ENCODE assay signal across 22 cellular contexts in the genomic region with DNA sequence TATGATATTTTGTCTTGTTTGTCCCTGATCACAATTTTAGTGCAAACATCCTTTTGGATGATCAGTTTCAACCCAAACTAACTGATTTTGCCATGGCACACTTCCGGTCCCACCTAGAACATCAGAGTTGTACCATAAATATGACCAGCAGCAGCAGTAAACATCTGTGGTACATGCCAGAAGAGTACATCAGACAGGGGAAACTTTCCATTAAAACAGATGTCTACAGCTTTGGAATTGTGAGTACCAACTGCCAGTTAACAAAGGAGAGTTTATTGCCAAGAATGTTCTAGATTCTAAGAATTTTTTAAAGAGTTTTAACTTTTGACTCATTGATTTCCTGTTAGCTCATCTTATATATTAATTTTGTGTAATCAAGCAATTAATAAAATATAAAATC.
DNase-seq lines count a peak whose midpoint lies in the region; ATAC-seq and TF ChIP-seq lines count a peak whose summit lies in the region.
"Had no signal": no experiment of that assay in that cellular context is flagged by ENCODE, and none has a peak within 500 bp of the region (broad histone marks: within the 10 kb centered on the region; RNA-seq: fewer than 3 reads in every experiment).

No MANE protein-coding gene starts in this region.

- ATAC-seq in GM19452 (IDR thresholded peaks at IDR 0.05; ENCODE audit: unreplicated experiment): no peak
- ATAC-seq: PC-3 had no signal

- H3K4me1 ChIP-seq in neutrophil (ENCODE audit: control insufficient read depth in 1 of 2, insufficient read depth in 1 of 2, low read depth in 1 of 2, low read length in 1 of 2): peaks cover 64 to 71% of the 10 kb centered on the region in 2 experiments

- no peak overlapping the region for H3K4me3 ChIP-seq in HL-60 (replicated peaks; ENCODE audit: insufficient read depth, low read length)
- no peak overlapping the region for H3K4me3 ChIP-seq in neutrophil (ENCODE audit: low read depth in 1 of 2, low read length in 1 of 2)
- H3K4me3 ChIP-seq: BLaER1 treated with 17β-estradiol and CSF1 and Interleukin-3, amounts not matched to agents 10 nM and 100 nM; SJCRH30 had no signal

- H3K27me3 ChIP-seq in HL-60 (ENCODE audit: insufficient read depth, poor library complexity, severe bottlenecking) (no peaks in the 10 kb centered on the region), neutrophil (no peaks in the 10 kb centered on the region)
- H3K27me3 ChIP-seq: BLaER1 treated with 17β-estradiol and CSF1 and Interleukin-3, amounts not matched to agents 10 nM and 100 nM; SJCRH30 had no signal

- no peak for TF ChIP-seq CTCF in HL-60 (IDR thresholded peaks at IDR 0.05; ENCODE audit: insufficient read depth, low read length)
- TF ChIP-seq CTCF in neutrophil (IDR thresholded peaks at IDR 0.05): no peak

- H3K36me3 ChIP-seq in neutrophil: peaks cover 31% of the 10 kb centered on the region

- H3K27ac ChIP-seq in HL-60 (replicated peaks) (peak overlapping the region; percentile 96; the same call in 1 of the 2 replicates), neutrophil (peak overlapping the region; percentile 84)
- H3K27ac ChIP-seq: SJCRH30 had no signal

- peak; percentile 20 for DNase-seq in AG08395 (ENCODE audit: low spot score)
- DNase-seq in HL-60 (ENCODE audit: low read depth in 1 of 2, low spot score in 1 of 2): no peak
- peak; percentile 7 for DNase-seq in fibroblast of gingiva (ENCODE audit: low read depth)
- no peak for DNase-seq in NCI-H510A (lab: John Stamatoyannopoulos, UW)
- DNase-seq in NCI-H2029 treated with DMSO at 0.1 percent for 48 hours (lab: John Stamatoyannopoulos, UW): no peak
- DNase-seq: 8988T; AML-193; CD4-positive, alpha-beta T cell; COR-L47; EL; GF-D8; NCI-H1092 treated with DMSO at 0.1 percent for 48 hours; NCI-H1436; NCI-H187; NCI-H524 treated with DMSO at 0.1 percent for 48 hours; NCI-H82; NK-92 treated with Interleukin-12 subunit alpha and Interleukin-12 subunit beta, amount 100 ng/mL, for 24 hours; PC-3; SJCRH30 had no signal

- no peaks in the 10 kb centered on the region for H3K9me3 ChIP-seq in neutrophil
- H3K9me3 ChIP-seq: BLaER1 treated with 17β-estradiol and CSF1 and Interleukin-3, amounts not matched to agents 10 nM and 100 nM; SJCRH30 had no signal

Comparison
In these comparisons a context has a peak if more than half of its experiments do, and no peak if none do; other contexts are left out.
1. DNase-seq: peak in AG08395 (single experiment) and fibroblast of gingiva (single experiment); none in HL-60 (0 of 2), NCI-H510A (single experiment) and NCI-H2029 treated with DMSO at 0.1 percent for 48 hours (single experiment).